In the genomic region with DNA sequence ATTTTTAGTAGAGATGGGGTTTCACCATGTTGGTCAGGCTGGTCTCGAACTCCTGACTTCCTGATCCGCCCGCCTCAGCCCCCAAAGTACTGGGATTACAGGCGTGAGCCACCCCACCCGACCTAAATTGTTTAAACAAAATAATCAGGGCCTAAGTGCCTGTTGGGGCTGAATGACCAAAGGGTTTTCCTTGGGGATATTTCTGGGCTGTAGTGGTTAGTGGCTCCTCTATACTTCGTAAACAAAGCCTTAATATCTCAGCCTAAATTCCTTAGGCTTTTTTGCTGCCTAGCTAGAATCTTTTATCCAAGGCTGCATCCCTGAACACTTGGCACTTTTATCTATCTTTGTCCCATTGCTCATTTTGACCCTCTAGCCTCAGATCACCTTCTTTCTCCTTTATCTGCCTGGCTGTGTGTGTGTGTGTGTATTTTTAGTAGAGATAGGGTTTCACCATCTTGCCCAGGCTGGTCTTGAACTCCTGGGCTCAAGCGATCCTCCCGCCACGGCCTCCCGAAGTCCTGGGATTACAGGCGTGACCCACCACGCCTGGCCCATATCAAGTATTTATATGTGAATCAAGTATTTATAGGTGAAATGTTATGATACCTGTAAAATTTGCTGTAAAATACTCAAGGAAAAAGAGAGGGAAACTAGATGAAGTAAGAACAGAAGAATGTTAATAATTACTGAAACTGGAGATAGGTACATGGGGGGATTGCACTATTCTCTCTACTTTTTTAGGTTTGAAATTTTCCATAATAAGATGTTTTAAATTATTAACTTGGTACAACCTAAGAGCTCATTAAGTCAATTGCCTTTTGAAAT, we compare ENCODE assay signal across 8 cellular contexts. TPM values are rescaled to one million over a fixed set of nuclear protein-coding genes. Genes with fewer than 3 reads are reported as not detected.
DNase-seq lines count a peak whose midpoint lies in the region; ATAC-seq and TF ChIP-seq lines count a peak whose summit lies in the region.

No MANE protein-coding gene starts in this region.

- no peaks in the 10 kb centered on the region for H3K27me3 Mint-ChIP-seq in activated T-helper 2 cell treated with anti-CD3 and anti-CD28 coated beads, Interferon-gamma antibody, Interleukin-2, Interleukin-4, amounts not matched to agents 10 μg/mL and 5 μg/mL and 100 μg/mL, durations not matched to agents 14 hours and 24 hours and 36 hours (ENCODE audit: low read depth)
- no peaks in the 10 kb centered on the region for H3K27me3 Mint-ChIP-seq in natural killer cell (ENCODE audit: low read depth in 2 of 2)

- TF ChIP-seq CTCF in DOHH2 (IDR thresholded peaks at IDR 0.05; ENCODE audit: low read depth, low read length, poor library complexity, severe bottlenecking) (no peak), LNCaP clone FGC (IDR thresholded peaks at IDR 0.05; ENCODE audit: control insufficient read depth, extremely low read depth, insufficient read depth) (no peak), natural killer cell (IDR thresholded peaks at IDR 0.05) (no peak)

- H3K4me3 ChIP-seq in DOHH2 (ENCODE audit: low read length) = peak overlapping the region; percentile 94
- H3K4me3 ChIP-seq in LNCaP clone FGC (ENCODE audit: low read depth, low read length) = peak overlapping the region; percentile 96

- H4K20me1 ChIP-seq in DOHH2 (ENCODE audit: control insufficient read depth, insufficient read depth, low read depth, low read length) = peaks cover 22% of the 10 kb centered on the region; the same call in 1 of the 2 replicates

- peak overlapping the region; percentile 81 for H3K27ac Mint-ChIP-seq in activated T-helper 2 cell treated with anti-CD3 and anti-CD28 coated beads, Interferon-gamma antibody, Interleukin-2, Interleukin-4, amounts not matched to agents 10 μg/mL and 5 μg/mL and 100 μg/mL, durations not matched to agents 14 hours and 24 hours and 36 hours
- no peak overlapping the region for H3K27ac Mint-ChIP-seq in natural killer cell

- H3K36me3 ChIP-seq in DOHH2 (ENCODE audit: control insufficient read depth, low read length) = peaks cover 57% of the 10 kb centered on the region

- H3K4me3 Mint-ChIP-seq in activated T-helper 2 cell treated with anti-CD3 and anti-CD28 coated beads, Interferon-gamma antibody, Interleukin-2, Interleukin-4, amounts not matched to agents 10 μg/mL and 5 μg/mL and 100 μg/mL, durations not matched to agents 14 hours and 24 hours and 36 hours (ENCODE audit: low read depth) = peak overlapping the region; percentile 94
- H3K4me3 Mint-ChIP-seq in natural killer cell = peak overlapping the region; percentile 84

- H3F3A ChIP-seq in DOHH2 (ENCODE audit: control insufficient read depth, insufficient read depth) = peaks cover 3% of the 10 kb centered on the region; the same call in 1 of the 2 replicates

- peak overlapping the region; percentile 85 for H3K4me2 ChIP-seq in DOHH2 (ENCODE audit: low read length)

- intact Hi-C loops in activated T-helper 2 cell treated with anti-CD3 and anti-CD28 coated beads, Interferon-gamma antibody, Interleukin-2, Interleukin-4, amounts not matched to agents 10 μg/mL and 5 μg/mL and 100 μg/mL, durations not matched to agents 14 hours and 24 hours and 36 hours (cut with micrococcal nuclease) = loop anchor here (10.0 kb wide), 1 partner anchor 430 kb away; no protein-coding TSS in a partner anchor
- intact Hi-C loops in natural killer cell (cut with micrococcal nuclease) = no loop called here

- no peaks in the 10 kb centered on the region for H3K9me2 ChIP-seq in DOHH2 (replicated peaks; ENCODE audit: control insufficient read depth, low read length)

- DNase-seq in LNCaP clone FGC (ENCODE audit: low read depth) = no peak
- DNase-seq in activated T-helper 2 cell treated with anti-CD3 and anti-CD28 coated beads, Interferon-gamma antibody, Interleukin-2, Interleukin-4, amounts not matched to agents 10 μg/mL and 5 μg/mL and 100 μg/mL, durations not matched to agents 14 hours and 24 hours and 36 hours (ENCODE audit: low spot score) = no peak
- no peak for DNase-seq in natural killer cell
- DNase-seq in NCI-H2227 (lab: John Stamatoyannopoulos, UW; ENCODE audit: unreplicated experiment) = no peak

- H3K4me1 Mint-ChIP-seq in activated T-helper 2 cell treated with anti-CD3 and anti-CD28 coated beads, Interferon-gamma antibody, Interleukin-2, Interleukin-4, amounts not matched to agents 10 μg/mL and 5 μg/mL and 100 μg/mL, durations not matched to agents 14 hours and 24 hours and 36 hours (ENCODE audit: low read depth) = peaks cover 44% of the 10 kb centered on the region
- H3K4me1 Mint-ChIP-seq in natural killer cell = peaks cover 26 to 27% of the 10 kb centered on the region in 2 donors

- H3K79me2 ChIP-seq in DOHH2 (ENCODE audit: control insufficient read depth, low read length) = peaks cover 91% of the 10 kb centered on the region

- H3K4me1 ChIP-seq in DOHH2 (ENCODE audit: control insufficient read depth, low read length) = peaks cover 33% of the 10 kb centered on the region

- ATAC-seq in natural killer cell (no peak), HG03039 (IDR thresholded peaks at IDR 0.05; ENCODE audit: unreplicated experiment) (no peak), GM19467 (IDR thresholded peaks at IDR 0.05; ENCODE audit: unreplicated experiment) (no peak), HG03045 (IDR thresholded peaks at IDR 0.05; ENCODE audit: unreplicated experiment) (no peak)

- peak overlapping the region; percentile 89 for H3K27ac ChIP-seq in DOHH2 (ENCODE audit: low read depth, low read length)

- no peaks in the 10 kb centered on the region for H3K9me3 ChIP-seq in DOHH2 (ENCODE audit: control insufficient read depth, insufficient read depth, low read length)

- H3K27me3 ChIP-seq in DOHH2 (ENCODE audit: control insufficient read depth, low read length) = no peaks in the 10 kb centered on the region

- H3K36me3 Mint-ChIP-seq in activated T-helper 2 cell treated with anti-CD3 and anti-CD28 coated beads, Interferon-gamma antibody, Interleukin-2, Interleukin-4, amounts not matched to agents 10 μg/mL and 5 μg/mL and 100 μg/mL, durations not matched to agents 14 hours and 24 hours and 36 hours (ENCODE audit: low read depth) = peaks cover 34% of the 10 kb centered on the region
- no peaks in the 10 kb centered on the region for H3K36me3 Mint-ChIP-seq in natural killer cell

- H3K9me3 Mint-ChIP-seq in activated T-helper 2 cell treated with anti-CD3 and anti-CD28 coated beads, Interferon-gamma antibody, Interleukin-2, Interleukin-4, amounts not matched to agents 10 μg/mL and 5 μg/mL and 100 μg/mL, durations not matched to agents 14 hours and 24 hours and 36 hours = no peaks in the 10 kb centered on the region
- no peaks in the 10 kb centered on the region for H3K9me3 Mint-ChIP-seq in natural killer cell

RNA-seq across cellular contexts. Expression of a gene that starts 1.8 kb away (rescaled TPM):
- 139 and 154 TPM in 2 replicates for total RNA-seq in activated T-helper 2 cell treated with anti-CD3 and anti-CD28 coated beads, Interferon-gamma antibody, Interleukin-2, Interleukin-4, amounts not matched to agents 10 μg/mL and 5 μg/mL and 100 μg/mL, durations not matched to agents 14 hours and 24 hours and 36 hours
- total RNA-seq in natural killer cell = 1 to 10 TPM; 5.6 to 9.4 (median 7.6) TPM

RNA-seq across cellular contexts. Expression of a gene that starts 2.1 kb away (rescaled TPM):
- 13.7 and 16.1 TPM in 2 replicates for total RNA-seq in activated T-helper 2 cell treated with anti-CD3 and anti-CD28 coated beads, Interferon-gamma antibody, Interleukin-2, Interleukin-4, amounts not matched to agents 10 μg/mL and 5 μg/mL and 100 μg/mL, durations not matched to agents 14 hours and 24 hours and 36 hours
- under 1 TPM in 2 of 3 donors, not detected in 1; 0.29 to 0.64 TPM for total RNA-seq in natural killer cell

Comparison
In these comparisons a context has a peak if more than half of its experiments do, and no peak if none do; other contexts are left out.
1. RNA of a gene that starts 1.8 kb away (total RNA-seq): 139 to 154 TPM in activated T-helper 2 cell treated with anti-CD3 and anti-CD28 coated beads, Interferon-gamma antibody, Interleukin-2, Interleukin-4, amounts not matched to agents 10 μg/mL and 5 μg/mL and 100 μg/mL, durations not matched to agents 14 hours and 24 hours and 36 hours; 5.6 to 9.4 TPM in natural killer cell; every median in the first group is over 10 times any median in the second.